Comparison of ENCODE assay signal across 28 cellular contexts in the genomic region with DNA sequence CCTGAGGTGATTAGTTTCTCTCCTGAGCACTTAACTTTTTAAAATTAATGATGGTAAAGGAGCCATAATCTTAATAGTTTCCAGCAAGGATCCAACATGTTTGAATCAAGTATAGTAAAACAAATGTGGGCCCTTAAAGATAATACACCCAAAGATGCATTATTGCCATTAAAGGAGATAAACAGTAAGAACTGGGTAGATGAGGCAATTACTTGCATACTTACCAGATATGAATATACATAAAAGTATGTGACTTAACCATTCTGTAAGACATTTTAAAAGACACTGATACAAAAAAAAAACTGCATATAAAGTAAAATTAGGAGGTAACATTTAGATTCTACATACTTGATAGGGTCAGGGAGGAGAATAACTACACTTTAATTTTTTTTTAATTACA. TPM values are rescaled to one million over a fixed set of nuclear protein-coding genes. Genes with fewer than 3 reads are reported as not detected.
"Had no signal": no experiment of that assay in that cellular context is flagged by ENCODE, and none has a peak within 500 bp of the region (broad histone marks: within the 10 kb centered on the region; RNA-seq: fewer than 3 reads in every experiment).

No MANE protein-coding gene starts in this region.

- DNase-seq: Kasumi-1; MM.1S; MV-4-11; NCI-H1048; NCI-H1105; NCI-H1417; NCI-H1436 treated with DMSO at 0.1 percent for 48 hours; NCI-H1694; NCI-H187 treated with DMSO at 0.1 percent for 48 hours; NCI-H2029 treated with DMSO at 0.1 percent for 48 hours; NCI-H2171 treated with DMSO at 0.1 percent for 48 hours; NCI-H446; NCI-H510A; NCI-H524 treated with DMSO at 0.1 percent for 48 hours; NCI-H69; NCI-H774; NK-92 treated with Interleukin-12 subunit alpha and Interleukin-12 subunit beta, amount 100 ng/mL, for 24 hours; OCI-M1; PC-9; Peyer's patch; SHP77 treated with DMSO at 0.1 percent for 48 hours; SJCRH30 had no signal

- H3K4me1 ChIP-seq: Peyer's patch, SJCRH30 had no signal

- H3K27me3 ChIP-seq: Peyer's patch, SJCRH30 had no signal

- H3K9ac ChIP-seq: KMS-11 had no signal

- H3K36me3 ChIP-seq: Peyer's patch, SJCRH30 had no signal

- H3K4me3 ChIP-seq: K562, PC-9, Peyer's patch, SJCRH30 had no signal

- H3K9me3 ChIP-seq: Peyer's patch, SJCRH30 had no signal

- H3K27ac ChIP-seq: KMS-11, PC-9, Peyer's patch, SJCRH30 had no signal

- FAIRE-seq: HepG2, K562 had no signal

- H2AFZ ChIP-seq: PC-9 had no signal

- ATAC-seq: HepG2, K562, Right ventricle myocardium inferior, SK-N-SH treated with all-trans-retinoic acid at 6 μM for 48 hours had no signal

- H3K4me2 ChIP-seq: KMS-11, PC-9 had no signal

RNA-seq across cellular contexts. Expression of gene CADM1, which starts 48.2 kb away (rescaled TPM):
- total RNA-seq: HT-29, PC-9 had no signal
- polyA plus RNA-seq: K562 had no signal
